13 cellular contexts compared by ENCODE assay signal in the genomic region with DNA sequence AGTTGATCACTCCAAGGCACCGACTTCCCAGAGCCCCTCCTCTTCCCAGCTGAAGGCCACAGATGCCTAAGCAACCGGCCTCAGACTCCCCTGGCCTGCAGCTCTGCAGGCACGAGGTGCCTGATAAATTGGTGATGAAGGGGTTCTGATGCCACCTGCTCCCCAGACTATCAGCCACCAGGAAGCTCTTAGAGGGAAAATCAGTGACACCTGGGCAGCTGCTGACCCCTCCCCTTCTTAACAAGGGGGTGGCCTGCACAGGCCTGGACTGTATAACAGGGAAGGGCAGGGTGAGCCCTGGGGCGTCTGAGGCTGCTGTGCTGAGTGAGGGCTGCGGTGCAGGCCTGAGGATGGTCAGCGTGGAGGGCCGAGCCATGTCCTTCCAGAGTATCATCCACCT. TPM values are rescaled to one million over a fixed set of nuclear protein-coding genes. Genes with fewer than 3 reads are reported as not detected.
DNase-seq lines count a peak whose midpoint lies in the region; ATAC-seq and TF ChIP-seq lines count a peak whose summit lies in the region.
"Had no signal": no experiment of that assay in that cellular context is flagged by ENCODE, and none has a peak within 500 bp of the region (broad histone marks: within the 10 kb centered on the region; RNA-seq: fewer than 3 reads in every experiment).

Gene PADI6 (plus strand): TSS at position 301 of the 400 bp plus-strand sequence. CDS start 50 bp downstream, at position 351.

- peak; percentile 3 to 24 for ATAC-seq in natural killer cell treated with Interleukin-12 subunit alpha and Interleukin-12 subunit beta and Interleukin-15 and Interleukin-18, amount 100 ng/mL, for 72 hours
- no peak for ATAC-seq in natural killer cell
- peak; percentile 5 for ATAC-seq in stimulated activated memory B cell treated with anti-CD40 and anti-IgM and Interleukin-4, amounts not matched to agents 10 μg/mL and 1 μg/mL and 100 μg/mL, for 72 hours
- no peak for ATAC-seq in activated naive CD4-positive, alpha-beta T cell treated with anti-CD3 and anti-CD28 coated beads, Interleukin-2, amount 50 U/mL, for 72 hours

- DNase-seq in natural killer cell treated with Interleukin-12 subunit alpha and Interleukin-12 subunit beta and Interleukin-15 and Interleukin-18, amount 100 ng/mL, for 72 hours (ENCODE audit: low spot score), result no peak
- DNase-seq in natural killer cell (no peak), epidermal melanocyte (ENCODE audit: insufficient read length, low spot score) (peak; percentile 7), dedifferentiated amniotic fluid mesenchymal stem cell (ENCODE audit: extremely low spot score) (no peak), NCI-H510A treated with DMSO at 0.1 percent for 48 hours (lab: John Stamatoyannopoulos, UW) (no peak)
- no peak for DNase-seq in activated naive CD4-positive, alpha-beta T cell treated with anti-CD3 and anti-CD28 coated beads, Interleukin-2, amount 50 U/mL, for 72 hours (ENCODE audit: low spot score in 2 of 2)
- DNase-seq: 8988T, Caco-2, HCEC 1CT, HFFc6 had no signal

- H3K27ac Mint-ChIP-seq in natural killer cell treated with Interleukin-12 subunit alpha and Interleukin-12 subunit beta and Interleukin-15 and Interleukin-18, amount 100 ng/mL, for 72 hours, result no peak within 1 kb of the TSS
- H3K27ac Mint-ChIP-seq in natural killer cell, result no peak within 1 kb of the TSS
- H3K27ac Mint-ChIP-seq in stimulated activated memory B cell treated with anti-CD40 and anti-IgM and Interleukin-4, amounts not matched to agents 10 μg/mL and 1 μg/mL and 100 μg/mL, for 72 hours, result no peak within 1 kb of the TSS
- H3K27ac Mint-ChIP-seq in activated naive CD4-positive, alpha-beta T cell treated with anti-CD3 and anti-CD28 coated beads, Interleukin-2, amount 50 U/mL, for 72 hours, result no peak within 1 kb of the TSS
- H3K27ac Mint-ChIP-seq: B cell, HFFc6, IgD-negative memory B cell had no signal

- no peaks in the 10 kb centered on the region for H3K9me3 Mint-ChIP-seq in natural killer cell treated with Interleukin-12 subunit alpha and Interleukin-12 subunit beta and Interleukin-15 and Interleukin-18, amount 100 ng/mL, for 72 hours
- H3K9me3 Mint-ChIP-seq in natural killer cell, result no peaks in the 10 kb centered on the region
- H3K9me3 Mint-ChIP-seq in stimulated activated memory B cell treated with anti-CD40 and anti-IgM and Interleukin-4, amounts not matched to agents 10 μg/mL and 1 μg/mL and 100 μg/mL, for 72 hours, result no peaks in the 10 kb centered on the region
- no peaks in the 10 kb centered on the region for H3K9me3 Mint-ChIP-seq in activated naive CD4-positive, alpha-beta T cell treated with anti-CD3 and anti-CD28 coated beads, Interleukin-2, amount 50 U/mL, for 72 hours
- H3K9me3 Mint-ChIP-seq: HFFc6, IgD-negative memory B cell had no signal

- H3K4me1 Mint-ChIP-seq in natural killer cell treated with Interleukin-12 subunit alpha and Interleukin-12 subunit beta and Interleukin-15 and Interleukin-18, amount 100 ng/mL, for 72 hours (ENCODE audit: low read depth in 2 of 2), result no peaks in the 10 kb centered on the region
- H3K4me1 Mint-ChIP-seq in natural killer cell, result no peaks in the 10 kb centered on the region
- no peaks in the 10 kb centered on the region for H3K4me1 Mint-ChIP-seq in stimulated activated memory B cell treated with anti-CD40 and anti-IgM and Interleukin-4, amounts not matched to agents 10 μg/mL and 1 μg/mL and 100 μg/mL, for 72 hours
- H3K4me1 Mint-ChIP-seq: B cell had no signal

- H3K36me3 Mint-ChIP-seq in natural killer cell treated with Interleukin-12 subunit alpha and Interleukin-12 subunit beta and Interleukin-15 and Interleukin-18, amount 100 ng/mL, for 72 hours, result no peaks in the 10 kb centered on the region
- H3K36me3 Mint-ChIP-seq in natural killer cell, result no peaks in the 10 kb centered on the region
- H3K36me3 Mint-ChIP-seq in stimulated activated memory B cell treated with anti-CD40 and anti-IgM and Interleukin-4, amounts not matched to agents 10 μg/mL and 1 μg/mL and 100 μg/mL, for 72 hours, result no peaks in the 10 kb centered on the region
- H3K36me3 Mint-ChIP-seq in activated naive CD4-positive, alpha-beta T cell treated with anti-CD3 and anti-CD28 coated beads, Interleukin-2, amount 50 U/mL, for 72 hours, result no peaks in the 10 kb centered on the region

- intact Hi-C loops in natural killer cell (cut with micrococcal nuclease), result no loop called here

- no peak for TF ChIP-seq CTCF in natural killer cell (IDR thresholded peaks at IDR 0.05)

- H3K4me3 Mint-ChIP-seq in natural killer cell treated with Interleukin-12 subunit alpha and Interleukin-12 subunit beta and Interleukin-15 and Interleukin-18, amount 100 ng/mL, for 72 hours, result no peak within 1 kb of the TSS
- H3K4me3 Mint-ChIP-seq in natural killer cell, result no peak within 1 kb of the TSS
- no peak within 1 kb of the TSS for H3K4me3 Mint-ChIP-seq in stimulated activated memory B cell treated with anti-CD40 and anti-IgM and Interleukin-4, amounts not matched to agents 10 μg/mL and 1 μg/mL and 100 μg/mL, for 72 hours
- H3K4me3 Mint-ChIP-seq: B cell, HFFc6, IgD-negative memory B cell had no signal

- H3K27me3 Mint-ChIP-seq in natural killer cell treated with Interleukin-12 subunit alpha and Interleukin-12 subunit beta and Interleukin-15 and Interleukin-18, amount 100 ng/mL, for 72 hours, result peaks cover 7 to 10% of the 10 kb centered on the region in 2 donors
- peaks cover 0 to 2% of the 10 kb centered on the region in 2 donors for H3K27me3 Mint-ChIP-seq in natural killer cell (ENCODE audit: low read depth in 2 of 2)
- H3K27me3 Mint-ChIP-seq in stimulated activated memory B cell treated with anti-CD40 and anti-IgM and Interleukin-4, amounts not matched to agents 10 μg/mL and 1 μg/mL and 100 μg/mL, for 72 hours, result peaks cover 13% of the 10 kb centered on the region

RNA-seq across cellular contexts. Expression of gene PADI6, which starts in this region (rescaled TPM):
- not detected for total RNA-seq in natural killer cell treated with Interleukin-12 subunit alpha and Interleukin-12 subunit beta and Interleukin-15 and Interleukin-18, amount 100 ng/mL, for 72 hours
- not detected for total RNA-seq in natural killer cell
- total RNA-seq in activated naive CD4-positive, alpha-beta T cell treated with anti-CD3 and anti-CD28 coated beads, Interleukin-2, amount 50 U/mL, for 72 hours, result not detected
- total RNA-seq: B cell, Caco-2, HFFc6 had no signal

Comparison
In these comparisons a context has a peak if more than half of its experiments do, and no peak if none do; other contexts are left out.
1. Peak in ATAC-seq in natural killer cell treated with Interleukin-12 subunit alpha and Interleukin-12 subunit beta and Interleukin-15 and Interleukin-18, amount 100 ng/mL, for 72 hours; RNA of the gene not detected or under 1 TPM.